15 cellular contexts compared by ENCODE assay signal in genomic region chr12:113392988-113393579, GRCh38. TPM values are rescaled to one million over a fixed set of nuclear protein-coding genes. Genes with fewer than 3 reads are reported as not detected.
DNase-seq lines count a peak whose midpoint lies in the region; ATAC-seq and TF ChIP-seq lines count a peak whose summit lies in the region.
"Had no signal": no experiment of that assay in that cellular context is flagged by ENCODE, and none has a peak within 500 bp of the region (broad histone marks: within the 10 kb centered on the region; RNA-seq: fewer than 3 reads in every experiment).

No MANE protein-coding gene starts in this region.

- intact Hi-C loops in activated CD8-positive, alpha-beta T cell treated with anti-CD3 and anti-CD28 coated beads for 36 hours (cut with micrococcal nuclease), result no loop called here

- POLR2A ChIA-PET in activated CD8-positive, alpha-beta T cell treated with anti-CD3 and anti-CD28 coated beads for 36 hours (lab: Charles Lee), result no interaction called here
- POLR2A ChIA-PET in activated CD8-positive, alpha-beta T cell treated with anti-CD3 and anti-CD28 coated beads, Interleukin-2, amount 10 ng/mL, durations not matched to agents 7 days and 5 days (lab: Charles Lee), result no interaction called here
- POLR2A ChIA-PET in RWPE1 (lab: Yijun Ruan, JAX; ENCODE audit: low non-redundant PET), result no interaction called here

- H3K27ac ChIP-seq in RWPE1, result no peak overlapping the region
- H3K27ac ChIP-seq: neutrophil had no signal

- no peak for TF ChIP-seq CTCF in activated CD8-positive, alpha-beta T cell treated with anti-CD3 and anti-CD28 coated beads for 36 hours (IDR thresholded peaks at IDR 0.05)
- no peak for TF ChIP-seq CTCF in RWPE1 (conservative IDR thresholded peaks at IDR 0.05; ENCODE audit: low read depth)

- no peak overlapping the region for H3K27ac Mint-ChIP-seq in activated CD8-positive, alpha-beta T cell treated with anti-CD3 and anti-CD28 coated beads for 36 hours
- no peak overlapping the region for H3K27ac Mint-ChIP-seq in activated CD8-positive, alpha-beta T cell treated with anti-CD3 and anti-CD28 coated beads, Interleukin-2, amount 10 ng/mL, durations not matched to agents 7 days and 5 days
- no peak overlapping the region for H3K27ac Mint-ChIP-seq in stimulated activated effector memory CD8-positive, alpha-beta T cell treated with anti-CD3 and anti-CD28 coated beads, Interleukin-12 subunit alpha, Interleukin-12 subunit beta, amount 100 ng/mL, for 72 hours
- H3K27ac Mint-ChIP-seq: stimulated activated naive B cell treated with anti-CD40 and anti-IgM and Interleukin-4, amounts not matched to agents 10 μg/mL and 1 μg/mL and 100 μg/mL, for 72 hours had no signal

- peak; percentile 7 for DNase-seq in activated CD8-positive, alpha-beta T cell treated with anti-CD3 and anti-CD28 coated beads for 36 hours
- DNase-seq in activated CD8-positive, alpha-beta T cell treated with anti-CD3 and anti-CD28 coated beads, Interleukin-2, amount 10 ng/mL, durations not matched to agents 7 days and 5 days, result no peak
- DNase-seq in RWPE1 (ENCODE audit: low spot score), result peak; percentile 46
- peak; percentile 21 for DNase-seq in foreskin melanocyte
- DNase-seq in stimulated activated effector memory CD8-positive, alpha-beta T cell treated with anti-CD3 and anti-CD28 coated beads, Interleukin-12 subunit alpha, Interleukin-12 subunit beta, amount 100 ng/mL, for 72 hours (ENCODE audit: low spot score in 2 of 2), result no peak
- DNase-seq in GOT3 (lab: John Stamatoyannopoulos, UW), result no peak
- DNase-seq in DMS153 treated with DMSO at 0.1 percent for 48 hours (lab: John Stamatoyannopoulos, UW; ENCODE audit: unreplicated experiment), result no peak
- DNase-seq: 8988T; NCI-H2029 treated with DMSO at 0.1 percent for 48 hours; stimulated activated naive B cell treated with anti-CD40 and anti-IgM and Interleukin-4, amounts not matched to agents 10 μg/mL and 1 μg/mL and 100 μg/mL, for 72 hours had no signal

- ATAC-seq in activated CD8-positive, alpha-beta T cell treated with anti-CD3 and anti-CD28 coated beads for 36 hours, result no peak
- no peak for ATAC-seq in activated CD8-positive, alpha-beta T cell treated with anti-CD3 and anti-CD28 coated beads, Interleukin-2, amount 10 ng/mL, durations not matched to agents 7 days and 5 days
- ATAC-seq in stimulated activated effector memory CD8-positive, alpha-beta T cell treated with anti-CD3 and anti-CD28 coated beads, Interleukin-12 subunit alpha, Interleukin-12 subunit beta, amount 100 ng/mL, for 72 hours, result peak; percentile 14
- ATAC-seq in HG03571 (IDR thresholded peaks at IDR 0.05; ENCODE audit: unreplicated experiment), result no peak
- ATAC-seq: stimulated activated naive B cell treated with anti-CD40 and anti-IgM and Interleukin-4, amounts not matched to agents 10 μg/mL and 1 μg/mL and 100 μg/mL, for 72 hours had no signal

- H3K4me1 Mint-ChIP-seq in activated CD8-positive, alpha-beta T cell treated with anti-CD3 and anti-CD28 coated beads for 36 hours (ENCODE audit: low read depth), result no peaks in the 10 kb centered on the region
- no peaks in the 10 kb centered on the region for H3K4me1 Mint-ChIP-seq in activated CD8-positive, alpha-beta T cell treated with anti-CD3 and anti-CD28 coated beads, Interleukin-2, amount 10 ng/mL, durations not matched to agents 7 days and 5 days (ENCODE audit: low read depth)
- H3K4me1 Mint-ChIP-seq in stimulated activated effector memory CD8-positive, alpha-beta T cell treated with anti-CD3 and anti-CD28 coated beads, Interleukin-12 subunit alpha, Interleukin-12 subunit beta, amount 100 ng/mL, for 72 hours, result no peaks in the 10 kb centered on the region

- peaks cover 2% of the 10 kb centered on the region for H3K36me3 Mint-ChIP-seq in activated CD8-positive, alpha-beta T cell treated with anti-CD3 and anti-CD28 coated beads for 36 hours (ENCODE audit: low read depth)
- no peaks in the 10 kb centered on the region for H3K36me3 Mint-ChIP-seq in activated CD8-positive, alpha-beta T cell treated with anti-CD3 and anti-CD28 coated beads, Interleukin-2, amount 10 ng/mL, durations not matched to agents 7 days and 5 days (ENCODE audit: low read depth)
- H3K36me3 Mint-ChIP-seq in stimulated activated effector memory CD8-positive, alpha-beta T cell treated with anti-CD3 and anti-CD28 coated beads, Interleukin-12 subunit alpha, Interleukin-12 subunit beta, amount 100 ng/mL, for 72 hours, result peaks cover 5% of the 10 kb centered on the region

- CTCF ChIA-PET in activated CD8-positive, alpha-beta T cell treated with anti-CD3 and anti-CD28 coated beads for 36 hours (lab: Charles Lee), result no interaction called here
- CTCF ChIA-PET in activated CD8-positive, alpha-beta T cell treated with anti-CD3 and anti-CD28 coated beads, Interleukin-2, amount 10 ng/mL, durations not matched to agents 7 days and 5 days (lab: Charles Lee), result no interaction called here
- CTCF ChIA-PET in RWPE1 (lab: Yijun Ruan, JAX), result interaction anchor here (0.6 kb wide), 1 partner anchor 345 kb away, joined by 3 read pairs; no protein-coding TSS in a partner anchor

- H3K4me3 Mint-ChIP-seq in activated CD8-positive, alpha-beta T cell treated with anti-CD3 and anti-CD28 coated beads for 36 hours, result no peak overlapping the region
- no peak overlapping the region for H3K4me3 Mint-ChIP-seq in activated CD8-positive, alpha-beta T cell treated with anti-CD3 and anti-CD28 coated beads, Interleukin-2, amount 10 ng/mL, durations not matched to agents 7 days and 5 days
- no peak overlapping the region for H3K4me3 Mint-ChIP-seq in stimulated activated effector memory CD8-positive, alpha-beta T cell treated with anti-CD3 and anti-CD28 coated beads, Interleukin-12 subunit alpha, Interleukin-12 subunit beta, amount 100 ng/mL, for 72 hours
- H3K4me3 Mint-ChIP-seq: stimulated activated naive B cell treated with anti-CD40 and anti-IgM and Interleukin-4, amounts not matched to agents 10 μg/mL and 1 μg/mL and 100 μg/mL, for 72 hours had no signal

- H3K9me3 Mint-ChIP-seq in activated CD8-positive, alpha-beta T cell treated with anti-CD3 and anti-CD28 coated beads for 36 hours, result no peaks in the 10 kb centered on the region
- H3K9me3 Mint-ChIP-seq in activated CD8-positive, alpha-beta T cell treated with anti-CD3 and anti-CD28 coated beads, Interleukin-2, amount 10 ng/mL, durations not matched to agents 7 days and 5 days (ENCODE audit: insufficient read depth), result no peaks in the 10 kb centered on the region
- no peaks in the 10 kb centered on the region for H3K9me3 Mint-ChIP-seq in stimulated activated effector memory CD8-positive, alpha-beta T cell treated with anti-CD3 and anti-CD28 coated beads, Interleukin-12 subunit alpha, Interleukin-12 subunit beta, amount 100 ng/mL, for 72 hours
- H3K9me3 Mint-ChIP-seq: stimulated activated naive B cell treated with anti-CD40 and anti-IgM and Interleukin-4, amounts not matched to agents 10 μg/mL and 1 μg/mL and 100 μg/mL, for 72 hours had no signal

- no peaks in the 10 kb centered on the region for H3K27me3 Mint-ChIP-seq in activated CD8-positive, alpha-beta T cell treated with anti-CD3 and anti-CD28 coated beads for 36 hours
- H3K27me3 Mint-ChIP-seq in activated CD8-positive, alpha-beta T cell treated with anti-CD3 and anti-CD28 coated beads, Interleukin-2, amount 10 ng/mL, durations not matched to agents 7 days and 5 days (ENCODE audit: low read depth), result no peaks in the 10 kb centered on the region

RNA-seq across cellular contexts. Expression of gene SDS, which starts 10.6 kb away (rescaled TPM):
- total RNA-seq in activated CD8-positive, alpha-beta T cell treated with anti-CD3 and anti-CD28 coated beads for 36 hours, result not detected
- total RNA-seq in activated CD8-positive, alpha-beta T cell treated with anti-CD3 and anti-CD28 coated beads, Interleukin-2, amount 10 ng/mL, durations not matched to agents 7 days and 5 days, result not detected
- total RNA-seq: astrocyte, Daoy, kidney epithelial cell had no signal

RNA-seq across cellular contexts. Expression of gene SDSL, which starts 29.1 kb away (rescaled TPM):
- total RNA-seq in activated CD8-positive, alpha-beta T cell treated with anti-CD3 and anti-CD28 coated beads for 36 hours, result not detected
- total RNA-seq in activated CD8-positive, alpha-beta T cell treated with anti-CD3 and anti-CD28 coated beads, Interleukin-2, amount 10 ng/mL, durations not matched to agents 7 days and 5 days, result under 1 TPM; 0.37 to 0.39 TPM

RNA-seq across cellular contexts. Expression of gene PLBD2, which starts 34.7 kb away (rescaled TPM):
- total RNA-seq in activated CD8-positive, alpha-beta T cell treated with anti-CD3 and anti-CD28 coated beads for 36 hours, result 10 to 100 TPM; 13.5 to 13.9 TPM
- total RNA-seq in activated CD8-positive, alpha-beta T cell treated with anti-CD3 and anti-CD28 coated beads, Interleukin-2, amount 10 ng/mL, durations not matched to agents 7 days and 5 days, result 10 to 100 TPM; 11.1 to 12.0 TPM

RNA-seq across cellular contexts. Expression of gene SLC8B1, which starts 58.2 kb away (rescaled TPM):
- total RNA-seq in activated CD8-positive, alpha-beta T cell treated with anti-CD3 and anti-CD28 coated beads for 36 hours, result 10 to 100 TPM; 13.4 to 18.9 TPM
- total RNA-seq in activated CD8-positive, alpha-beta T cell treated with anti-CD3 and anti-CD28 coated beads, Interleukin-2, amount 10 ng/mL, durations not matched to agents 7 days and 5 days, result 10 to 100 TPM; 23.8 to 24.7 TPM

Comparison
In these comparisons a context has a peak if more than half of its experiments do, and no peak if none do; other contexts are left out.
1. DNase-seq: peak in activated CD8-positive, alpha-beta T cell treated with anti-CD3 and anti-CD28 coated beads for 36 hours (single experiment), RWPE1 (single experiment) and foreskin melanocyte (single experiment); none in activated CD8-positive, alpha-beta T cell treated with anti-CD3 and anti-CD28 coated beads, Interleukin-2, amount 10 ng/mL, durations not matched to agents 7 days and 5 days (single experiment), stimulated activated effector memory CD8-positive, alpha-beta T cell treated with anti-CD3 and anti-CD28 coated beads, Interleukin-12 subunit alpha, Interleukin-12 subunit beta, amount 100 ng/mL, for 72 hours (0 of 2), GOT3 (single experiment) and DMS153 treated with DMSO at 0.1 percent for 48 hours (single experiment).